ENCODE assay signal across 12 cellular contexts in the genomic region with DNA sequence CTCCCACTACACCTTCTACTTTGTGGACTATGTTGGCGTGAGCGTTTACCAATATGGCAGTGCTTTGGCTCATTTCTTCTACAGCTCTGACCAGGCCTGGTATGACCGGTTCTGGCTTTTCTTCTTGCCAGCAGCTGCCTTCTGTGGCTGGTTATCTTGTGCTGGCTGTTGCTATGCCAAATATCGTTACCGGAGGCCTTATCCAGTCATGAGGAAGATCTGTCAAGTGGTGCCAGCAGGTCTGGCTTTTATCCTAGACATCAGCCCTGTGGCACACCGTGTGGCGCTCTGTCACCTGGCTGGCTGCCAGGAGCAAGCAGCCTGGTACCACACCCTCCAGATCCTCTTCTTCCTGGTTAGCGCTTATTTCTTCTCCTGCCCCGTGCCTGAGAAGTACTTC. TPM values are rescaled to one million over a fixed set of nuclear protein-coding genes. Genes with fewer than 3 reads are reported as not detected.
DNase-seq lines count a peak whose midpoint lies in the region; ATAC-seq and TF ChIP-seq lines count a peak whose summit lies in the region.
"Had no signal": no experiment of that assay in that cellular context is flagged by ENCODE, and none has a peak within 500 bp of the region (broad histone marks: within the 10 kb centered on the region; RNA-seq: fewer than 3 reads in every experiment).

No MANE protein-coding gene starts in this region.

- no peaks in the 10 kb centered on the region for H4K20me1 ChIP-seq in PC-9 (ENCODE audit: insufficient read depth)

- H3K79me2 ChIP-seq in PC-9 (ENCODE audit: low read depth): no peaks in the 10 kb centered on the region

- no peak overlapping the region for H3K4me3 Mint-ChIP-seq in activated T-helper 2 cell treated with anti-CD3 and anti-CD28 coated beads, Interferon-gamma antibody, Interleukin-2, Interleukin-4, amounts not matched to agents 10 μg/mL and 5 μg/mL and 100 μg/mL, durations not matched to agents 14 hours and 24 hours and 36 hours (ENCODE audit: low read depth)
- H3K4me3 Mint-ChIP-seq: HFFc6 had no signal

- no peaks in the 10 kb centered on the region for H3K36me3 ChIP-seq in PC-9 (ENCODE audit: low read depth)
- H3K36me3 ChIP-seq: WERI-Rb-1 had no signal

- peaks cover 20% of the 10 kb centered on the region for H3K36me3 Mint-ChIP-seq in activated T-helper 2 cell treated with anti-CD3 and anti-CD28 coated beads, Interferon-gamma antibody, Interleukin-2, Interleukin-4, amounts not matched to agents 10 μg/mL and 5 μg/mL and 100 μg/mL, durations not matched to agents 14 hours and 24 hours and 36 hours (ENCODE audit: low read depth)

- ATAC-seq in esophagus mucosa (peak; percentile 92), HG02852 (IDR thresholded peaks at IDR 0.05; ENCODE audit: unreplicated experiment) (no peak), HG03342 (IDR thresholded peaks at IDR 0.05; ENCODE audit: unreplicated experiment) (no peak)
- ATAC-seq: Panc1; stimulated activated naive CD8-positive, alpha-beta T cell treated with anti-CD3 and anti-CD28 coated beads, Interleukin-15, Interleukin-2, amounts not matched to agents 100 U/mL and 50 U/mL, for 24 hours had no signal

- no peak overlapping the region for H3K4me2 ChIP-seq in PC-9

- H3K27me3 Mint-ChIP-seq in activated T-helper 2 cell treated with anti-CD3 and anti-CD28 coated beads, Interferon-gamma antibody, Interleukin-2, Interleukin-4, amounts not matched to agents 10 μg/mL and 5 μg/mL and 100 μg/mL, durations not matched to agents 14 hours and 24 hours and 36 hours (ENCODE audit: low read depth): no peaks in the 10 kb centered on the region

- no peaks in the 10 kb centered on the region for H3K9me3 ChIP-seq in PC-9 (ENCODE audit: insufficient read depth, low read depth)

- BruUV-seq in PC-9 (replicated peaks; lab: Mats Ljungman, UMichigan): no TSS peak

- POLR2A ChIA-PET in PC-9 (lab: Charles Lee; ENCODE audit: unreplicated experiment): interaction anchor here (0.6 kb wide), 1 partner anchor 51 kb away, joined by 4 read pairs; no protein-coding TSS in a partner anchor

- no peaks in the 10 kb centered on the region for H3F3A ChIP-seq in PC-9 (ENCODE audit: insufficient read depth, low read depth)

- DNase-seq in NCI-H748 (lab: John Stamatoyannopoulos, UW; ENCODE audit: unreplicated experiment): peak; percentile 79
- no peak for DNase-seq in NCI-H748 treated with DMSO at 0.1 percent for 48 hours (lab: John Stamatoyannopoulos, UW)
- DNase-seq in PC-9: peak; percentile 85
- DNase-seq in substantia nigra (lab: John Stamatoyannopoulos, UW): peak in 4 of 49 donors; percentile 11 to 84 (median 42)
- no peak for DNase-seq in activated T-helper 2 cell treated with anti-CD3 and anti-CD28 coated beads, Interferon-gamma antibody, Interleukin-2, Interleukin-4, amounts not matched to agents 10 μg/mL and 5 μg/mL and 100 μg/mL, durations not matched to agents 14 hours and 24 hours and 36 hours (ENCODE audit: low spot score)
- DNase-seq: HFFc6; stimulated activated naive CD8-positive, alpha-beta T cell treated with anti-CD3 and anti-CD28 coated beads, Interleukin-15, Interleukin-2, amounts not matched to agents 100 U/mL and 50 U/mL, for 24 hours; WERI-Rb-1 had no signal

- CTCF ChIA-PET in PC-9 (lab: Charles Lee): no interaction called here

- H3K27ac ChIP-seq in PC-9 (no peak overlapping the region), substantia nigra (ENCODE audit: low read depth, low read length, poor library complexity, severe bottlenecking) (peak overlapping the region; percentile 0)
- H3K27ac ChIP-seq: WERI-Rb-1 had no signal

- intact Hi-C loops in PC-9 (cut with micrococcal nuclease; ENCODE audit: unreplicated experiment): no loop called here
- intact Hi-C loops in activated T-helper 2 cell treated with anti-CD3 and anti-CD28 coated beads, Interferon-gamma antibody, Interleukin-2, Interleukin-4, amounts not matched to agents 10 μg/mL and 5 μg/mL and 100 μg/mL, durations not matched to agents 14 hours and 24 hours and 36 hours (cut with micrococcal nuclease): no loop called here

- no peak for TF ChIP-seq CTCF in PC-9 (conservative IDR thresholded peaks at IDR 0.05)

- no peak overlapping the region for H3K4me3 ChIP-seq in PC-9

- H3K27me3 ChIP-seq in PC-9 (ENCODE audit: insufficient read depth, low read depth): no peaks in the 10 kb centered on the region

- H3K9me2 ChIP-seq in PC-9 (ENCODE audit: insufficient read depth): no peaks in the 10 kb centered on the region

- no peaks in the 10 kb centered on the region for H3K9me3 Mint-ChIP-seq in activated T-helper 2 cell treated with anti-CD3 and anti-CD28 coated beads, Interferon-gamma antibody, Interleukin-2, Interleukin-4, amounts not matched to agents 10 μg/mL and 5 μg/mL and 100 μg/mL, durations not matched to agents 14 hours and 24 hours and 36 hours
- H3K9me3 Mint-ChIP-seq: HFFc6 had no signal

- H3K4me1 ChIP-seq in PC-9 (replicated peaks; ENCODE audit: insufficient read depth): no peaks in the 10 kb centered on the region

- H3K4me1 Mint-ChIP-seq in activated T-helper 2 cell treated with anti-CD3 and anti-CD28 coated beads, Interferon-gamma antibody, Interleukin-2, Interleukin-4, amounts not matched to agents 10 μg/mL and 5 μg/mL and 100 μg/mL, durations not matched to agents 14 hours and 24 hours and 36 hours (ENCODE audit: low read depth): peaks cover 18% of the 10 kb centered on the region

- no peak overlapping the region for H3K27ac Mint-ChIP-seq in activated T-helper 2 cell treated with anti-CD3 and anti-CD28 coated beads, Interferon-gamma antibody, Interleukin-2, Interleukin-4, amounts not matched to agents 10 μg/mL and 5 μg/mL and 100 μg/mL, durations not matched to agents 14 hours and 24 hours and 36 hours
- H3K27ac Mint-ChIP-seq: HFFc6 had no signal

- no peak overlapping the region for H2AFZ ChIP-seq in PC-9

RNA-seq across cellular contexts. Expression of a gene that starts 16.5 kb away (rescaled TPM):
- total RNA-seq in PC-9 (2021): 35.8 and 45.0 TPM in 2 replicates
- 10.8 TPM for total RNA-seq in esophagus mucosa
- 0.67 and 1.6 TPM in 2 replicates for total RNA-seq in activated T-helper 2 cell treated with anti-CD3 and anti-CD28 coated beads, Interferon-gamma antibody, Interleukin-2, Interleukin-4, amounts not matched to agents 10 μg/mL and 5 μg/mL and 100 μg/mL, durations not matched to agents 14 hours and 24 hours and 36 hours

RNA-seq across cellular contexts. Expression of a gene that starts 41.7 kb away (rescaled TPM):
- total RNA-seq in PC-9 (2021) (3.7 and 4.1 TPM in 2 replicates), esophagus mucosa (3.5 TPM)
- total RNA-seq in activated T-helper 2 cell treated with anti-CD3 and anti-CD28 coated beads, Interferon-gamma antibody, Interleukin-2, Interleukin-4, amounts not matched to agents 10 μg/mL and 5 μg/mL and 100 μg/mL, durations not matched to agents 14 hours and 24 hours and 36 hours: 6.8 and 8.8 TPM in 2 replicates

Comparison
In these comparisons a context has a peak if more than half of its experiments do, and no peak if none do; other contexts are left out.
1. DNase-seq: peak in NCI-H748 (single experiment) and PC-9 (2 of 2); none in NCI-H748 treated with DMSO at 0.1 percent for 48 hours (single experiment) and activated T-helper 2 cell treated with anti-CD3 and anti-CD28 coated beads, Interferon-gamma antibody, Interleukin-2, Interleukin-4, amounts not matched to agents 10 μg/mL and 5 μg/mL and 100 μg/mL, durations not matched to agents 14 hours and 24 hours and 36 hours (single experiment).